8 cellular contexts compared by ENCODE assay signal in genomic region chr13:60369242-60369641, GRCh38. TPM values are rescaled to one million over a fixed set of nuclear protein-coding genes. Genes with fewer than 3 reads are reported as not detected.
DNase-seq lines count a peak whose midpoint lies in the region; ATAC-seq, FAIRE-seq and TF ChIP-seq lines count a peak whose summit lies in the region.

No MANE protein-coding gene starts in this region.

- FAIRE-seq in small intestine (lab: Jason Lieb, UNC): no peak

- ATAC-seq in GM18909 (IDR thresholded peaks at IDR 0.05; ENCODE audit: poor library complexity, unreplicated experiment) (peak; percentile 78), foreskin keratinocyte (peak; percentile 62), GM19035 (IDR thresholded peaks at IDR 0.05; ENCODE audit: unreplicated experiment) (no peak)

- no peaks in the 10 kb centered on the region for H3K4me1 ChIP-seq in BE2C
- H3K4me1 ChIP-seq in foreskin keratinocyte: no peaks in the 10 kb centered on the region
- no peaks in the 10 kb centered on the region for H3K4me1 ChIP-seq in small intestine (ENCODE audit: control insufficient read depth in 2 of 2, insufficient read depth in 1 of 2, low read depth in 1 of 2, low read length in 1 of 2)

- peak; percentile 43; the same call in 1 of the 2 replicates for TF ChIP-seq CTCF in BE2C (IDR thresholded peaks at IDR 0.05; ENCODE audit: low read depth, low read length)
- TF ChIP-seq CTCF in foreskin keratinocyte (conservative IDR thresholded peaks at IDR 0.05): peak; percentile 43

- no peaks in the 10 kb centered on the region for H3K36me3 ChIP-seq in BE2C
- H3K36me3 ChIP-seq in small intestine (ENCODE audit: control insufficient read depth in 2 of 2, insufficient read depth in 2 of 2, low read length in 2 of 2): no peaks in the 10 kb centered on the region

- H3K27me3 ChIP-seq in BE2C: no peaks in the 10 kb centered on the region
- H3K27me3 ChIP-seq in foreskin keratinocyte: peaks cover 3% of the 10 kb centered on the region
- H3K27me3 ChIP-seq in small intestine (ENCODE audit: control insufficient read depth in 2 of 2, insufficient read depth in 2 of 2, low read length in 2 of 2): no peaks in the 10 kb centered on the region

- DNase-seq in BE2C (no peak), NCI-H69 (lab: John Stamatoyannopoulos, UW) (peak; percentile 39), foreskin keratinocyte (no peak), small intestine (no peak), T-helper 2 cell (no peak), NCI-H1417 treated with DMSO at 0.1 percent for 48 hours (lab: John Stamatoyannopoulos, UW) (no peak)

- H3K27ac ChIP-seq in foreskin keratinocyte (no peak overlapping the region), small intestine (ENCODE audit: low read depth in 1 of 2, low read length in 1 of 2) (no peak overlapping the region)

- H3K4me3 ChIP-seq in BE2C (ENCODE audit: low read depth, low read length) (no peak overlapping the region), small intestine (ENCODE audit: low read depth in 1 of 2, low read length in 2 of 2) (no peak overlapping the region)

- H3K9me3 ChIP-seq in BE2C (no peaks in the 10 kb centered on the region), small intestine (ENCODE audit: control insufficient read depth, low read depth) (no peaks in the 10 kb centered on the region)

RNA-seq across cellular contexts. Expression of gene TDRD3, which starts 27.8 kb away (rescaled TPM):
- polyA plus RNA-seq in BE2C (2012; ENCODE audit: insufficient read depth, insufficient read length, low read depth): 22.4 TPM
- total RNA-seq in foreskin keratinocyte: 12.1 and 14.1 TPM in 2 replicates
- polyA plus RNA-seq in foreskin keratinocyte: 5.9 and 6.8 TPM in 2 replicates
- polyA plus RNA-seq in small intestine: 10 to 100 TPM in 2 of 3 donors, 1 to 10 TPM in 1; 10.0 to 10.2 (median 10.1) TPM
